ENCODE assay signal across 25 cellular contexts in the genomic region with DNA sequence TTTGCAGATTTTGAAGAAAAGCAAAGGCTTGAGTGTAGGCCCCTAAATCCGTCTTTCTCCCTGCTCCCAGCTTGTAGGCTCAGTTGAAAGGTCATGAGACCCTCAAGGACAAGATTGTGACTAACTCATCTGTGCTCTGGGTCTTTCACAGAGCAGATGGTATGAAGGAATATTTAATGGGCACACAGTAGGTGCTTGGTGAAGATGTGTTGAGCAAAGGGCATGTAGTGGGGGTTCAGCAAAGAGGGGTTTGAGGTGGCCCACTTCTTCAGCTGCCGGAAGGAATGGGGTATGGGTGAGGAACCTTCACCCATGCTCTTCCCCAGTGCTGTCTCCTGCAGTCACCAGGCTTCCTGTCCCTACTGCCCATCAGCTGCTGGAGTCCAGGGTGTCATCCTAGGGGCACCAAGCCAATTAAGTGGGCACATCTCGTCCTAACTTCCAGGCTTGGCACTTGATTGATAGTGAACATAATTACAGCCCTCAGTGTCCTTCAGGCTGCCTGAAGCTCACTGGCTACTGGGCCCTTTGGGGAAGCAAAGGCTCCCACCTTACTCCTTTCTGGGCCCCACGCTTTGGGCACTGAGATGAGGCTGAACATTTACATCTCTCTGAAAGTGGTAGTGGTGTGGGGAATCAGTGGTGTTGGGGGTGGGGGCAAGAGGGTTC.
"Had no signal": no experiment of that assay in that cellular context is flagged by ENCODE, and none has a peak within 500 bp of the region (broad histone marks: within the 10 kb centered on the region; RNA-seq: fewer than 3 reads in every experiment).

No MANE protein-coding gene starts in this region.

- H3K27ac Mint-ChIP-seq: activated CD4-positive, alpha-beta memory T cell treated with anti-CD3 and anti-CD28 coated beads, Interleukin-2, amount 10 ng/mL, durations not matched to agents 7 days and 5 days; activated CD4-positive, alpha-beta T cell treated with anti-CD3 and anti-CD28 coated beads for 36 hours; activated naive CD4-positive, alpha-beta T cell treated with anti-CD3 and anti-CD28 coated beads for 36 hours; activated naive CD8-positive, alpha-beta T cell; activated T-helper 17 cell treated with anti-CD3 and anti-CD28 coated beads, Interleukin-2, amount 50 U/mL, for 72 hours; brain had no signal

- H3K4me3 ChIP-seq: MG63, SJCRH30 had no signal

- DNase-seq: activated CD4-positive, alpha-beta memory T cell treated with anti-CD3 and anti-CD28 coated beads, Interleukin-2, amount 10 ng/mL, durations not matched to agents 7 days and 5 days; activated CD4-positive, alpha-beta T cell treated with anti-CD3 and anti-CD28 coated beads for 36 hours; activated CD4-positive, alpha-beta T cell treated with anti-CD3 and anti-CD28 coated beads, Interleukin-2, amount 50 U/mL, for 1 hour; activated gamma-delta T cell; activated naive CD4-positive, alpha-beta T cell treated with anti-CD3 and anti-CD28 coated beads for 36 hours; activated T-cell treated with anti-CD3 and anti-CD28 coated beads for 4 hours; activated T-cell treated with anti-CD3 and anti-CD28 coated beads, Interleukin-2, amount 50 U/mL, for 48 hours; amygdala; MG63; MV-4-11; NCI-H1105; NCI-H1436; NCI-H1694 treated with DMSO at 0.1 percent for 48 hours; NCI-H2029 treated with DMSO at 0.1 percent for 48 hours; NCI-H446; NCI-H524; SJCRH30; SK-N-SH; T-helper 1 cell; WERI-Rb-1 had no signal

- H3K36me3 Mint-ChIP-seq: activated naive CD8-positive, alpha-beta T cell; brain had no signal

- H3K9me3 ChIP-seq: MG63, SJCRH30, SK-N-SH had no signal

- H3K9me2 ChIP-seq: SK-N-SH had no signal

- ATAC-seq: activated CD4-positive, alpha-beta T cell treated with anti-CD3 and anti-CD28 coated beads for 36 hours; activated T-helper 17 cell treated with anti-CD3 and anti-CD28 coated beads, Interleukin-2, amount 50 U/mL, for 72 hours; Right ventricle myocardium inferior had no signal

- H3K9me3 Mint-ChIP-seq: activated CD4-positive, alpha-beta memory T cell treated with anti-CD3 and anti-CD28 coated beads, Interleukin-2, amount 10 ng/mL, durations not matched to agents 7 days and 5 days; activated naive CD4-positive, alpha-beta T cell treated with anti-CD3 and anti-CD28 coated beads for 36 hours; activated T-helper 17 cell treated with anti-CD3 and anti-CD28 coated beads, Interleukin-2, amount 50 U/mL, for 72 hours; brain; central memory CD8-positive, alpha-beta T cell had no signal

- H3K4me1 ChIP-seq: SJCRH30 had no signal

- H3K4me1 Mint-ChIP-seq: activated CD4-positive, alpha-beta T cell treated with anti-CD3 and anti-CD28 coated beads for 36 hours; activated T-helper 17 cell treated with anti-CD3 and anti-CD28 coated beads, Interleukin-2, amount 50 U/mL, for 72 hours; brain; central memory CD8-positive, alpha-beta T cell had no signal

- H3K27me3 Mint-ChIP-seq: activated CD4-positive, alpha-beta memory T cell treated with anti-CD3 and anti-CD28 coated beads, Interleukin-2, amount 10 ng/mL, durations not matched to agents 7 days and 5 days; activated CD4-positive, alpha-beta T cell treated with anti-CD3 and anti-CD28 coated beads for 36 hours; activated naive CD8-positive, alpha-beta T cell; activated T-helper 17 cell treated with anti-CD3 and anti-CD28 coated beads, Interleukin-2, amount 50 U/mL, for 72 hours; central memory CD8-positive, alpha-beta T cell had no signal

- H3K36me3 ChIP-seq: MG63, SJCRH30, WERI-Rb-1 had no signal

- H3K4me2 ChIP-seq: SK-N-SH had no signal

- H3K27ac ChIP-seq: SJCRH30, WERI-Rb-1 had no signal

- H3K27me3 ChIP-seq: MG63, SJCRH30 had no signal

- H3K4me3 Mint-ChIP-seq: activated CD4-positive, alpha-beta memory T cell treated with anti-CD3 and anti-CD28 coated beads, Interleukin-2, amount 10 ng/mL, durations not matched to agents 7 days and 5 days; activated CD4-positive, alpha-beta T cell treated with anti-CD3 and anti-CD28 coated beads for 36 hours; activated naive CD4-positive, alpha-beta T cell treated with anti-CD3 and anti-CD28 coated beads for 36 hours; activated naive CD8-positive, alpha-beta T cell; activated T-helper 17 cell treated with anti-CD3 and anti-CD28 coated beads, Interleukin-2, amount 50 U/mL, for 72 hours; brain; central memory CD8-positive, alpha-beta T cell had no signal
